Comparison of ENCODE assay signal across 40 cellular contexts in genomic region chr1:110498270-110498669, GRCh38. TPM values are rescaled to one million over a fixed set of nuclear protein-coding genes. Genes with fewer than 3 reads are reported as not detected.
"Had no signal": no experiment of that assay in that cellular context is flagged by ENCODE, and none has a peak within 500 bp of the region (broad histone marks: within the 10 kb centered on the region; RNA-seq: fewer than 3 reads in every experiment).

No MANE protein-coding gene starts in this region.

- H3K4me3 ChIP-seq: ascending aorta, cardiac muscle cell, colonic mucosa, MG63, Peyer's patch had no signal

- H3K9me3 ChIP-seq: ascending aorta, colonic mucosa, MG63, Peyer's patch had no signal

- H3K4me1 ChIP-seq: ascending aorta, colonic mucosa, Peyer's patch had no signal

- DNase-seq: activated B cell treated with CpG ODN at 0.5 μM for 24 hours; activated CD4-positive, alpha-beta memory T cell treated with anti-CD3 and anti-CD28 coated beads for 36 hours; activated CD4-positive, alpha-beta T cell treated with anti-CD3 and anti-CD28 coated beads for 4 hours; activated CD4-positive, alpha-beta T cell treated with anti-CD3 and anti-CD28 coated beads, Interleukin-2, amount 50 U/mL, for 1 hour; activated CD4-positive, CD25-positive, alpha-beta regulatory T cell treated with anti-CD3 and anti-CD28 coated beads, Interleukin-2, amount 50 U/mL, for 72 hours; activated CD8-positive, alpha-beta memory T cell treated with anti-CD3 and anti-CD28 coated beads for 24 hours; activated CD8-positive, alpha-beta memory T cell treated with anti-CD3 and anti-CD28 coated beads, Interleukin-2, amount 10 ng/mL, durations not matched to agents 7 days and 5 days; activated CD8-positive, alpha-beta memory T cell treated with anti-CD3 and anti-CD28 coated beads, Interleukin-2, amount 50 U/mL, for 48 hours; activated effector memory CD4-positive, alpha-beta T cell treated with Interleukin-2 at 50 U/mL for 16 hours; activated naive CD4-positive, alpha-beta T cell; activated naive CD8-positive, alpha-beta T cell treated with anti-CD3 and anti-CD28 coated beads, Interleukin-2, amount 10 ng/mL, durations not matched to agents 7 days and 5 days; activated T-cell treated with anti-CD3 and anti-CD28 coated beads, Interleukin-2, amount 50 U/mL, for 48 hours; amygdala; colonic mucosa; Kasumi-1; KG1; MG63; NCI-H1048; NCI-H1105 treated with DMSO at 0.1 percent for 48 hours; NCI-H1436; NCI-H187; NCI-H2029 treated with DMSO at 0.1 percent for 48 hours; NCI-H2107; NCI-H2171; NCI-H446 treated with DMSO at 0.1 percent for 48 hours; NCI-H526; NCI-H82; NK-92 treated with Interleukin-12 subunit alpha and Interleukin-12 subunit beta, amount 100 ng/mL, for 24 hours; PC-3; Peyer's patch; RPMI8226; SW 1271; T-helper 1 cell; T-helper 2 cell; T-helper 9 cell had no signal

- H3K27ac ChIP-seq: ascending aorta, cardiac muscle cell, colonic mucosa, Peyer's patch, VCaP had no signal

- H3K27me3 ChIP-seq: ascending aorta, cardiac muscle cell, colonic mucosa, Peyer's patch had no signal

- H3K36me3 ChIP-seq: ascending aorta, cardiac muscle cell, colonic mucosa, MG63, Peyer's patch had no signal

RNA-seq across cellular contexts. Expression of gene KCNA10, which starts 20.7 kb away (rescaled TPM):
- total RNA-seq: activated B cell treated with CpG ODN at 0.5 μM for 24 hours; activated CD4-positive, alpha-beta memory T cell treated with anti-CD3 and anti-CD28 coated beads for 36 hours; activated CD8-positive, alpha-beta memory T cell treated with anti-CD3 and anti-CD28 coated beads, Interleukin-2, amount 10 ng/mL, durations not matched to agents 7 days and 5 days; activated naive CD8-positive, alpha-beta T cell treated with anti-CD3 and anti-CD28 coated beads, Interleukin-2, amount 10 ng/mL, durations not matched to agents 7 days and 5 days; ascending aorta; cardiac muscle cell; chondrocyte; colonic mucosa; PC-3; Peyer's patch had no signal
- polyA plus RNA-seq: adipose tissue, cardiac muscle cell had no signal

RNA-seq across cellular contexts. Expression of gene PROK1, which starts 47.3 kb away (rescaled TPM):
- total RNA-seq: activated B cell treated with CpG ODN at 0.5 μM for 24 hours; activated CD4-positive, alpha-beta memory T cell treated with anti-CD3 and anti-CD28 coated beads for 36 hours; activated CD8-positive, alpha-beta memory T cell treated with anti-CD3 and anti-CD28 coated beads, Interleukin-2, amount 10 ng/mL, durations not matched to agents 7 days and 5 days; activated naive CD8-positive, alpha-beta T cell treated with anti-CD3 and anti-CD28 coated beads, Interleukin-2, amount 10 ng/mL, durations not matched to agents 7 days and 5 days; ascending aorta; chondrocyte; colonic mucosa; PC-3; Peyer's patch had no signal
- polyA plus RNA-seq: cardiac muscle cell had no signal
